Comparison of ENCODE assay signal across 11 cellular contexts in genomic region chr19:13094771-13095392, GRCh38. TPM values are rescaled to one million over a fixed set of nuclear protein-coding genes. Genes with fewer than 3 reads are reported as not detected.
DNase-seq lines count a peak whose midpoint lies in the region; ATAC-seq, FAIRE-seq and TF ChIP-seq lines count a peak whose summit lies in the region.
"Had no signal": no experiment of that assay in that cellular context is flagged by ENCODE, and none has a peak within 500 bp of the region (broad histone marks: within the 10 kb centered on the region; RNA-seq: fewer than 3 reads in every experiment).

No MANE protein-coding gene starts in this region.

- no peaks in the 10 kb centered on the region for H3K9me3 ChIP-seq in HUES6 (ENCODE audit: control insufficient read depth, insufficient read depth, low read depth, low read length)
- H3K9me3 ChIP-seq in neuronal stem cell (replicated peaks in 1 of 2; ENCODE audit: control insufficient read depth in 2 of 2, insufficient read depth in 1 of 2, low read depth in 1 of 2, low read length in 2 of 2) = peaks cover 3 to 9% of the 10 kb centered on the region in 2 donors

- H3K79me1 ChIP-seq in neuronal stem cell (ENCODE audit: low read depth, low read length) = no peaks in the 10 kb centered on the region

- peak overlapping the region; percentile 66 for H2BK5ac ChIP-seq in neuronal stem cell (ENCODE audit: low read length)

- H2BK12ac ChIP-seq in neuronal stem cell (ENCODE audit: low read length) = no peak overlapping the region

- ATAC-seq in GM21717 (IDR thresholded peaks at IDR 0.05; ENCODE audit: unreplicated experiment) = no peak
- ATAC-seq: activated CD8-positive, alpha-beta memory T cell treated with anti-CD3 and anti-CD28 coated beads, Interleukin-2, amount 10 ng/mL, durations not matched to agents 7 days and 5 days had no signal

- no peak overlapping the region for H3K9ac ChIP-seq in HUES6 (ENCODE audit: low read length)
- H3K9ac ChIP-seq in neuronal stem cell (ENCODE audit: low read depth, low read length, poor library complexity) = peak overlapping the region; percentile 24

- no CpG with 5 or more reads among the region's 16 CpGs for WGBS in neuronal stem cell (ENCODE audit: extremely low coverage in 2 of 2, insufficient read length in 2 of 2, insufficient replicate concordance in 1 of 2), 2 donors

- H2BK120ac ChIP-seq in neuronal stem cell (ENCODE audit: low read depth, low read length) = no peak overlapping the region

- FAIRE-seq in D721Med (lab: Jason Lieb, UNC) = no peak

- no peak overlapping the region for H4K8ac ChIP-seq in neuronal stem cell (ENCODE audit: low read depth, low read length)

- no peaks in the 10 kb centered on the region for H3K36me3 ChIP-seq in HUES6 (ENCODE audit: control insufficient read depth, insufficient read depth, low read length)
- peaks cover 0 to under 1% of the 10 kb centered on the region in 2 donors for H3K36me3 ChIP-seq in neuronal stem cell (replicated peaks in 1 of 2; ENCODE audit: control insufficient read depth in 2 of 2, insufficient read depth in 2 of 2, low read length in 2 of 2)

- peak overlapping the region; percentile 96 for H2AK5ac ChIP-seq in neuronal stem cell (ENCODE audit: low read depth, low read length)

- no peak for TF ChIP-seq CTCF in D721Med (IDR thresholded peaks at IDR 0.05; ENCODE audit: insufficient read depth, missing control alignments)

- DNase-seq in D721Med (ENCODE audit: insufficient read length, low spot score) (peak; percentile 77), neuronal stem cell (ENCODE audit: low spot score) (no peak), hippocampal formation (lab: John Stamatoyannopoulos, UW) (no peak), NOMO-1 treated with DMSO at 0.1 percent for 48 hours (lab: John Stamatoyannopoulos, UW; ENCODE audit: unreplicated experiment) (no peak)
- DNase-seq in activated CD4-positive, alpha-beta T cell treated with anti-CD3 and anti-CD28 coated beads for 4 hours = no peak
- DNase-seq: activated CD8-positive, alpha-beta memory T cell treated with anti-CD3 and anti-CD28 coated beads, Interleukin-2, amount 10 ng/mL, durations not matched to agents 7 days and 5 days; cortex of kidney; GOT3 had no signal

- peaks cover 34% of the 10 kb centered on the region for H3K4me1 ChIP-seq in HUES6 (ENCODE audit: control insufficient read depth, insufficient read depth, low read length)
- H3K4me1 ChIP-seq in neuronal stem cell (ENCODE audit: control insufficient read depth in 2 of 2, insufficient read depth in 1 of 2, low read depth in 1 of 2, low read length in 2 of 2) = peaks cover 24 to 42% of the 10 kb centered on the region in 2 donors

- peak overlapping the region; percentile 56 for H3K14ac ChIP-seq in neuronal stem cell (ENCODE audit: low read length)

- peak overlapping the region; percentile 73 for H3K23ac ChIP-seq in neuronal stem cell (ENCODE audit: low read depth, low read length, poor library complexity)

- H3K4me2 ChIP-seq in neuronal stem cell (ENCODE audit: insufficient read depth, low read length, poor library complexity, severe bottlenecking) = peak overlapping the region; percentile 71

- no peak overlapping the region for H4K91ac ChIP-seq in neuronal stem cell (ENCODE audit: low read depth, low read length, poor library complexity)

- H3K27ac ChIP-seq in HUES6 (ENCODE audit: low read depth, low read length) (no peak overlapping the region), cingulate gyrus (ENCODE audit: low read depth, low read length) (peak overlapping the region; percentile 84), neuronal stem cell (replicated peaks; ENCODE audit: low read length) (no peak overlapping the region)

- H3K4ac ChIP-seq in neuronal stem cell (ENCODE audit: low read length) = no peak overlapping the region

- peak overlapping the region; percentile 95 for H3K18ac ChIP-seq in neuronal stem cell (ENCODE audit: low read length)

- H2BK15ac ChIP-seq in neuronal stem cell (ENCODE audit: low read length) = peak overlapping the region; percentile 55

- peak overlapping the region; percentile 46 for H2AFZ ChIP-seq in neuronal stem cell (ENCODE audit: low read length)

- H3K27me3 ChIP-seq in HUES6 (ENCODE audit: control insufficient read depth, insufficient read depth, low read length) = peaks cover 79% of the 10 kb centered on the region
- peaks cover 21 to 95% (median 58%) of the 10 kb centered on the region in 3 experiments for H3K27me3 ChIP-seq in neuronal stem cell (ENCODE audit: control insufficient read depth in 3 of 3, insufficient read depth in 3 of 3, low read depth in 1 of 3, low read length in 3 of 3)

- H3K4me3 ChIP-seq in HUES6 (ENCODE audit: low read depth, low read length) (peak overlapping the region; percentile 61), neuronal stem cell (ENCODE audit: low read length in 2 of 2) (peak overlapping the region in 1 of 2 donors; percentile 17)

RNA-seq across cellular contexts. Expression of gene LYL1, which starts 7.8 kb away (rescaled TPM):
- 1.1 TPM for polyA plus RNA-seq in neuronal stem cell (2013, experiment 1 of 2)
- 1.1 TPM for polyA plus RNA-seq in neuronal stem cell (2013, experiment 2 of 2)

RNA-seq across cellular contexts. Expression of gene TRMT1, which starts 21.7 kb away (rescaled TPM):
- polyA plus RNA-seq in neuronal stem cell (2013, experiment 1 of 2) = 22.9 TPM
- 24.4 TPM for polyA plus RNA-seq in neuronal stem cell (2013, experiment 2 of 2)

RNA-seq across cellular contexts. Expression of gene NACC1, which starts 23.2 kb away (rescaled TPM):
- 123 TPM for polyA plus RNA-seq in neuronal stem cell (2013, experiment 1 of 2)
- 121 TPM for polyA plus RNA-seq in neuronal stem cell (2013, experiment 2 of 2)

RNA-seq across cellular contexts. Expression of gene STX10, which starts 55.3 kb away (rescaled TPM):
- polyA plus RNA-seq in neuronal stem cell (2013, experiment 1 of 2) = 35.3 TPM
- 33.1 TPM for polyA plus RNA-seq in neuronal stem cell (2013, experiment 2 of 2)

RNA-seq across cellular contexts. Expression of gene IER2, which starts 55.3 kb away (rescaled TPM):
- polyA plus RNA-seq in neuronal stem cell (2013, experiment 1 of 2) = 64.6 TPM
- 64.5 TPM for polyA plus RNA-seq in neuronal stem cell (2013, experiment 2 of 2)
